In genomic region chr17:47717261-47717697, GRCh38 we compare ENCODE assay signal across 9 cellular contexts. TPM values are rescaled to one million over a fixed set of nuclear protein-coding genes. Genes with fewer than 3 reads are reported as not detected.
A peak's percentile ranks its signal among the peaks of the same experiment; 100 is the strongest.
DNase-seq lines count a peak whose midpoint lies in the region; ATAC-seq, FAIRE-seq and TF ChIP-seq lines count a peak whose summit lies in the region.
"Had no signal": no experiment of that assay in that cellular context is flagged by ENCODE, and none has a peak within 500 bp of the region (broad histone marks: within the 10 kb centered on the region; RNA-seq: fewer than 3 reads in every experiment).

No MANE protein-coding gene starts in this region.

- H3K27me3 ChIP-seq in GM12878 (replicated peaks in 1 of 2; ENCODE audit: control insufficient read depth in 2 of 2, insufficient read depth in 2 of 2, low read length in 1 of 2) (peaks cover 0 to 5% of the 10 kb centered on the region in 2 experiments; a peak in 3 of 4 replicates), osteoblast (ENCODE audit: insufficient read depth, low read length) (peaks cover 91% of the 10 kb centered on the region)

- DNase-seq in GM12865 (ENCODE audit: low read depth): no peak
- peak; percentile 68 for DNase-seq in NB4 (ENCODE audit: low read depth)
- DNase-seq in GM12878 (ENCODE audit: low read depth, low spot score): no peak
- no peak for DNase-seq in osteoblast (ENCODE audit: insufficient read length, low spot score, missing footprints)
- no peak for DNase-seq in kidney tubule cell (ENCODE audit: low spot score)
- DNase-seq in COLO829 (ENCODE audit: low spot score): no peak
- DNase-seq: activated gamma-delta T cell treated with Interleukin-2 at 50 U/mL for 16 hours had no signal

- H2AFZ ChIP-seq in GM12878 (ENCODE audit: control insufficient read depth, low read depth, low read length): no peak overlapping the region
- H2AFZ ChIP-seq in osteoblast (ENCODE audit: low read length): no peak overlapping the region

- no peak for TF ChIP-seq EP300 in GM12878 (IDR thresholded peaks at IDR 0.05; ENCODE audit: borderline replicate concordance in 1 of 2, control insufficient read depth in 1 of 2, low read depth in 2 of 2, low read length in 2 of 2)

- FAIRE-seq in GM12878 (lab: Jason Lieb, UNC): no peak

- RAD21 ChIA-PET in GM12878 (lab: Charles Lee; ENCODE audit: unreplicated experiment): interaction anchor here (1.0 to 8.3 kb wide), 6 partner anchors 15 to 125 kb away, joined by 3 to 142 read pairs (median 14); partner anchors contain the start of genes TBKBP1 and TBX21

- H3K4me3 ChIP-seq in GM12865 (ENCODE audit: low read depth, low read length): no peak overlapping the region
- no peak overlapping the region for H3K4me3 ChIP-seq in NB4 (ENCODE audit: low read depth, low read length)
- H3K4me3 ChIP-seq in GM12878: no peak overlapping the region
- H3K4me3 ChIP-seq in osteoblast (ENCODE audit: insufficient read depth, low read length): no peak overlapping the region

- peaks cover 90% of the 10 kb centered on the region for H3K4me1 ChIP-seq in GM12878 (ENCODE audit: control insufficient read depth, insufficient read depth, low read length)
- H3K4me1 ChIP-seq in osteoblast (ENCODE audit: insufficient read depth, low read length): peaks cover 44% of the 10 kb centered on the region

- H3K4me2 ChIP-seq in GM12878 (ENCODE audit: control insufficient read depth, insufficient read depth) (peak overlapping the region; percentile 63), osteoblast (ENCODE audit: insufficient read depth, low read length) (no peak overlapping the region)

- TF ChIP-seq POLR2A in NB4 (IDR thresholded peaks at IDR 0.05; ENCODE audit: extremely low read depth, insufficient read length): no peak
- no peak for TF ChIP-seq POLR2A in GM12878 (IDR thresholded peaks at IDR 0.05; ENCODE audit: low read depth, low read length)

- TF ChIP-seq CTCF in GM12865 (IDR thresholded peaks at IDR 0.05; ENCODE audit: insufficient read depth, low read depth, low read length, missing control alignments) (peak; percentile 36), NB4 (IDR thresholded peaks at IDR 0.05; ENCODE audit: low read depth, low read length) (peak; percentile 42), GM12878 (IDR thresholded peaks at IDR 0.05 in 2 of 3, conservative IDR thresholded peaks at IDR 0.05 in 1 of 3; ENCODE audit: control insufficient read depth in 2 of 3, extremely low read depth in 1 of 3, insufficient read depth in 1 of 3, low read depth in 3 of 3, low read length in 3 of 3) (peak; percentile 38 to 54 (median 40); a peak in 4 of 6 replicates), osteoblast (IDR thresholded peaks at IDR 0.05; ENCODE audit: extremely low read depth, low read depth, low read length) (peak; percentile 51)

- no peaks in the 10 kb centered on the region for H3K9me3 ChIP-seq in GM12878 (replicated peaks; ENCODE audit: control insufficient read depth, insufficient read depth, low read length)
- H3K9me3 ChIP-seq in osteoblast (ENCODE audit: low read depth, low read length): no peaks in the 10 kb centered on the region

- POLR2A ChIA-PET in GM12878 (lab: Charles Lee): interaction anchor here (1.2 to 7.3 kb wide), 4 partner anchors 9 to 19 kb away, joined by 3 to 76 read pairs (median 15); partner anchors contain the start of gene TBX21

- H3K36me3 ChIP-seq in GM12878 (ENCODE audit: control insufficient read depth in 2 of 2, insufficient read depth in 2 of 2, low read length in 1 of 2) (no peaks in the 10 kb centered on the region), osteoblast (ENCODE audit: insufficient read depth, low read length) (no peaks in the 10 kb centered on the region)

- in situ Hi-C loops in GM12878 (cut with MboI): no loop called here

- BruUV-seq in GM12878 (replicated peaks; lab: Mats Ljungman, UMichigan): no TSS peak

- H4K20me1 ChIP-seq in GM12878 (ENCODE audit: control insufficient read depth, insufficient read depth): no peaks in the 10 kb centered on the region; the same call in 1 of the 2 replicates
- peaks cover 27% of the 10 kb centered on the region for H4K20me1 ChIP-seq in osteoblast (ENCODE audit: insufficient read depth, low read length)

- ATAC-seq in GM12878 (peak; percentile 17), HG03432 (IDR thresholded peaks at IDR 0.05; ENCODE audit: unreplicated experiment) (no peak), HG02763 (IDR thresholded peaks at IDR 0.05; ENCODE audit: unreplicated experiment) (no peak)

- no peaks in the 10 kb centered on the region for H3K79me2 ChIP-seq in GM12878 (ENCODE audit: control insufficient read depth, insufficient read depth, low read length)
- no peaks in the 10 kb centered on the region for H3K79me2 ChIP-seq in osteoblast (ENCODE audit: insufficient read depth, low read length)

- H3K27ac ChIP-seq in GM12878 (ENCODE audit: control insufficient read depth, insufficient read depth) (no peak overlapping the region), osteoblast (ENCODE audit: low read depth, low read length) (no peak overlapping the region)

- SMC1A ChIA-PET in GM12878 (lab: Charles Lee; ENCODE audit: uncharacterized antibody, unreplicated experiment): interaction anchor here (0.6 to 5.9 kb wide), 8 partner anchors 8 to 486 kb away, joined by 3 to 56 read pairs (median 13); partner anchors contain the start of gene TBX21

- WGBS in GM12878 (ENCODE audit: insufficient coverage, insufficient replicate concordance, low lambda C conversion rate, missing lambda C conversion rate): 23% methylated on average over 2 of the region's 2 CpGs

- H3K9ac ChIP-seq in GM12878 (ENCODE audit: control insufficient read depth, insufficient read depth, low read length): no peak overlapping the region

- CTCF ChIA-PET in GM12878 (lab: Yijun Ruan, JAX): interaction anchor here (1.5 to 9.0 kb wide), 5 partner anchors 14 to 24 kb away, joined by 13 to 229 read pairs (median 34); partner anchors contain the start of gene TBX21

- no peak for TF ChIP-seq RAD21 in GM12878 (IDR thresholded peaks at IDR 0.05; ENCODE audit: insufficient read depth, low read depth, low read length)

- intact Hi-C loops in GM12878 (cut with micrococcal nuclease; ENCODE audit: unreplicated experiment): no loop called here

TF ChIP-seq in GM12878, 131 proteins besides CTCF, POLR2A, EP300 and RAD21 (continues in another document):
- TF ChIP-seq LARP7 (IDR thresholded peaks at IDR 0.05) (no peak), ETV6 (conservative IDR thresholded peaks at IDR 0.05 in 1 of 2, IDR thresholded peaks at IDR 0.05 in 1 of 2; ENCODE audit: borderline replicate concordance in 1 of 2, low read depth in 1 of 2) (no peak), ZNF217 (IDR thresholded peaks at IDR 0.05) (no peak), KAT2A (conservative IDR thresholded peaks at IDR 0.05; ENCODE audit: control insufficient read depth, low read depth, low read length) (no peak), YBX1 (IDR thresholded peaks at IDR 0.05) (no peak)

RNA-seq across cellular contexts. Expression of gene TBX21, which starts 15.8 kb away (rescaled TPM):
- 7.7 and 9.6 TPM in 2 replicates for total RNA-seq in GM12878 (2013; cell fraction: nucleolus; rRNA removed)
- 7.9 and 8.4 TPM in 2 replicates for total RNA-seq in GM12878 (2014; rRNA removed)
- 3.2 and 4.1 TPM in 2 replicates for total RNA-seq in GM12878 (2014; rRNA removed; fragmentation: Illumina TruSeq; extraction: Trizol)
- 8.3 and 9.5 TPM in 2 replicates for total RNA-seq in GM12878 (2021)
- polyA plus RNA-seq in GM12878 (2011; ENCODE audit: low read depth): 2.3 TPM
- 8.6 and 9.6 TPM in 2 replicates for polyA plus RNA-seq in GM12878 (2011; rRNA removed)
- 11.3 and 12.2 TPM in 2 replicates for polyA plus RNA-seq in GM12878 (2011; cell fraction: cytosol; rRNA removed)
- 21.6 and 25.3 TPM in 2 replicates for polyA plus RNA-seq in GM12878 (2011; cell fraction: nucleus; rRNA removed)
- polyA plus RNA-seq in GM12878 (2012): 4.7 and 7.3 TPM in 2 replicates
- 4.8 and 6.0 TPM in 2 replicates for polyA plus RNA-seq in GM12878 (2014; fragmentation: Illumina TruSeq; extraction: Trizol)
- 1 to 10 TPM in 1 of 2 experiments, under 1 TPM in 1; 0.63 to 1.8 TPM for polyA plus RNA-seq in GM12878 (2014; fragmentation: Nextera tagmentation; extraction: Ambion mirVana)
- 6.0 and 6.3 TPM in 2 replicates for polyA plus RNA-seq in GM12878 (2014; rRNA removed)
- 1 to 10 TPM; 1.6 to 1.7 TPM for polyA plus RNA-seq in GM12878 (2016; fragmentation: Nextera tagmentation; extraction: Ambion mirVana)
- 6.6 and 12.4 TPM in 2 replicates for polyA minus RNA-seq in GM12878 (2011; rRNA and poly(A)+ RNA removed)
- 6.7 and 10.3 TPM in 2 replicates for polyA minus RNA-seq in GM12878 (2011; cell fraction: cytosol; rRNA and poly(A)+ RNA removed)
- 9.1 and 11.5 TPM in 2 replicates for polyA minus RNA-seq in GM12878 (2011; cell fraction: nucleus; rRNA and poly(A)+ RNA removed)
- not detected in 2 replicates for total RNA-seq in osteoblast

RNA-seq across cellular contexts. Expression of gene TBKBP1, which starts 23.3 kb away (rescaled TPM):
- total RNA-seq in GM12878 (2013; cell fraction: nucleolus; rRNA removed): 10.4 and 10.6 TPM in 2 replicates
- 0.11 and 0.23 TPM in 2 replicates for total RNA-seq in GM12878 (2014; rRNA removed)
- 0.18 and 0.85 TPM in 2 replicates for total RNA-seq in GM12878 (2014; rRNA removed; fragmentation: Illumina TruSeq; extraction: Trizol)
- 0.69 and 1.5 TPM in 2 replicates for total RNA-seq in GM12878 (2021)
- 0.79 TPM for polyA plus RNA-seq in GM12878 (2011; ENCODE audit: low read depth)
- 2.0 and 2.7 TPM in 2 replicates for polyA plus RNA-seq in GM12878 (2011; rRNA removed)
- polyA plus RNA-seq in GM12878 (2011; cell fraction: cytosol; rRNA removed): 1.9 and 3.5 TPM in 2 replicates
- polyA plus RNA-seq in GM12878 (2011; cell fraction: nucleus; rRNA removed): 18.8 and 22.1 TPM in 2 replicates
- polyA plus RNA-seq in GM12878 (2012): 1.8 and 2.9 TPM in 2 replicates
- polyA plus RNA-seq in GM12878 (2014; fragmentation: Illumina TruSeq; extraction: Trizol): 0.38 TPM in 1 of 2 replicates, not detected in the other
- polyA plus RNA-seq in GM12878 (2014; fragmentation: Nextera tagmentation; extraction: Ambion mirVana): not detected
- 0.74 and 1.4 TPM in 2 replicates for polyA plus RNA-seq in GM12878 (2014; rRNA removed)
- under 1 TPM in 1 of 2 experiments, not detected in 1; 0.11 TPM for polyA plus RNA-seq in GM12878 (2016; fragmentation: Nextera tagmentation; extraction: Ambion mirVana)
- polyA minus RNA-seq in GM12878 (2011; rRNA and poly(A)+ RNA removed): 1.4 and 1.8 TPM in 2 replicates
- polyA minus RNA-seq in GM12878 (2011; cell fraction: cytosol; rRNA and poly(A)+ RNA removed): 0.94 and 1.1 TPM in 2 replicates
- 1.8 and 2.7 TPM in 2 replicates for polyA minus RNA-seq in GM12878 (2011; cell fraction: nucleus; rRNA and poly(A)+ RNA removed)
- total RNA-seq in osteoblast: 11.8 and 11.9 TPM in 2 replicates
